16 cellular contexts compared by ENCODE assay signal in genomic region chr17:19264277-19264676, GRCh38. TPM values are rescaled to one million over a fixed set of nuclear protein-coding genes. Genes with fewer than 3 reads are reported as not detected.
DNase-seq lines count a peak whose midpoint lies in the region; ATAC-seq and TF ChIP-seq lines count a peak whose summit lies in the region.
"Had no signal": no experiment of that assay in that cellular context is flagged by ENCODE, and none has a peak within 500 bp of the region (broad histone marks: within the 10 kb centered on the region; RNA-seq: fewer than 3 reads in every experiment).

No MANE protein-coding gene starts in this region.

- POLR2A ChIA-PET in activated CD8-positive, alpha-beta T cell treated with anti-CD3 and anti-CD28 coated beads for 36 hours (lab: Charles Lee): interaction anchor here (0.6 kb wide), 1 partner anchor 10 kb away, joined by 3 read pairs; no protein-coding TSS in a partner anchor

- H3K27me3 Mint-ChIP-seq in activated CD8-positive, alpha-beta T cell treated with anti-CD3 and anti-CD28 coated beads for 36 hours: peaks cover 9% of the 10 kb centered on the region

- DNase-seq in adipocyte (ENCODE audit: low read depth) (peak; percentile 15), epithelial cell of prostate (ENCODE audit: low read depth, low spot score) (no peak), osteoblast (ENCODE audit: insufficient read length, low spot score, missing footprints) (peak; percentile 36), tibial nerve (ENCODE audit: low spot score in 2 of 2) (no peak), NCI-H1417 treated with DMSO at 0.1 percent for 48 hours (lab: John Stamatoyannopoulos, UW) (no peak), NCI-H748 (lab: John Stamatoyannopoulos, UW; ENCODE audit: unreplicated experiment) (no peak), COLO829 (ENCODE audit: low spot score) (no peak)
- no peak for DNase-seq in activated CD8-positive, alpha-beta T cell treated with anti-CD3 and anti-CD28 coated beads for 36 hours
- DNase-seq: activated naive CD4-positive, alpha-beta T cell; DND-41; NCI-H1105 treated with DMSO at 0.1 percent for 48 hours had no signal

- TF ChIP-seq CTCF in osteoblast (IDR thresholded peaks at IDR 0.05; ENCODE audit: extremely low read depth, low read depth, low read length) (no peak), tibial nerve (IDR thresholded peaks at IDR 0.05) (no peak)
- no peak for TF ChIP-seq CTCF in activated CD8-positive, alpha-beta T cell treated with anti-CD3 and anti-CD28 coated beads for 36 hours (IDR thresholded peaks at IDR 0.05)

- H3K36me3 Mint-ChIP-seq in activated CD8-positive, alpha-beta T cell treated with anti-CD3 and anti-CD28 coated beads for 36 hours (ENCODE audit: low read depth): no peaks in the 10 kb centered on the region
- H3K36me3 Mint-ChIP-seq: natural killer cell treated with Interleukin-12 subunit alpha and Interleukin-12 subunit beta and Interleukin-15 and Interleukin-18, amount 100 ng/mL, for 72 hours had no signal

- 49 to 52% methylated on average over 3 of the region's 3 CpGs for WGBS in tibial nerve, 2 donors

- peaks cover 62% of the 10 kb centered on the region for H4K20me1 ChIP-seq in osteoblast (ENCODE audit: insufficient read depth, low read length)

- H3K27me3 ChIP-seq in adipocyte (replicated peaks; ENCODE audit: control insufficient read depth, insufficient read depth, low read length): no peaks in the 10 kb centered on the region
- H3K27me3 ChIP-seq in osteoblast (ENCODE audit: insufficient read depth, low read length): no peaks in the 10 kb centered on the region
- H3K27me3 ChIP-seq in tibial nerve: no peaks in the 10 kb centered on the region

- H3K4me2 ChIP-seq in osteoblast (ENCODE audit: insufficient read depth, low read length): peak overlapping the region; percentile 53
- H3K4me2 ChIP-seq: BLaER1, KMS-11 had no signal

- peaks cover 72% of the 10 kb centered on the region for H3K79me2 ChIP-seq in osteoblast (ENCODE audit: insufficient read depth, low read length)

- H3K9ac ChIP-seq in adipocyte (ENCODE audit: low read length): peak overlapping the region; percentile 19
- H3K9ac ChIP-seq: BLaER1, KMS-11 had no signal

- TF ChIP-seq POLR2A in tibial nerve (IDR thresholded peaks at IDR 0.05): no peak

- no peak overlapping the region for H3K27ac Mint-ChIP-seq in activated CD8-positive, alpha-beta T cell treated with anti-CD3 and anti-CD28 coated beads for 36 hours
- H3K27ac Mint-ChIP-seq: stimulated activated naive CD8-positive, alpha-beta T cell treated with anti-CD3 and anti-CD28 coated beads, Interleukin-15, Interleukin-2, amounts not matched to agents 100 ng/mL and 50 ng/mL, for 24 hours had no signal

- H3K36me3 ChIP-seq in adipocyte (ENCODE audit: control insufficient read depth, insufficient read depth, low read length, severe bottlenecking) (no peaks in the 10 kb centered on the region), osteoblast (ENCODE audit: insufficient read depth, low read length) (no peaks in the 10 kb centered on the region), tibial nerve (no peaks in the 10 kb centered on the region)
- H3K36me3 ChIP-seq: BLaER1 had no signal

- intact Hi-C loops in activated CD8-positive, alpha-beta T cell treated with anti-CD3 and anti-CD28 coated beads for 36 hours (cut with micrococcal nuclease): no loop called here

- H3K9me3 ChIP-seq in adipocyte (ENCODE audit: control insufficient read depth, low read length): no peaks in the 10 kb centered on the region
- no peaks in the 10 kb centered on the region for H3K9me3 ChIP-seq in osteoblast (ENCODE audit: low read depth, low read length)
- H3K9me3 ChIP-seq in tibial nerve: no peaks in the 10 kb centered on the region
- H3K9me3 ChIP-seq: BLaER1 had no signal

- no peaks in the 10 kb centered on the region for H3K4me1 Mint-ChIP-seq in activated CD8-positive, alpha-beta T cell treated with anti-CD3 and anti-CD28 coated beads for 36 hours (ENCODE audit: low read depth)

- H3K4me1 ChIP-seq in adipocyte (ENCODE audit: control insufficient read depth, insufficient read depth, low read length) (peaks cover 52% of the 10 kb centered on the region), osteoblast (ENCODE audit: insufficient read depth, low read length) (peaks cover 40% of the 10 kb centered on the region), tibial nerve (peaks cover 3 to 96% (median 49%) of the 10 kb centered on the region in 4 donors)

- ATAC-seq in activated CD8-positive, alpha-beta T cell treated with anti-CD3 and anti-CD28 coated beads for 36 hours: no peak
- ATAC-seq: natural killer cell treated with Interleukin-12 subunit alpha and Interleukin-12 subunit beta and Interleukin-15 and Interleukin-18, amount 100 ng/mL, for 72 hours had no signal

- H3K9me3 Mint-ChIP-seq in activated CD8-positive, alpha-beta T cell treated with anti-CD3 and anti-CD28 coated beads for 36 hours: no peaks in the 10 kb centered on the region
- H3K9me3 Mint-ChIP-seq: natural killer cell treated with Interleukin-12 subunit alpha and Interleukin-12 subunit beta and Interleukin-15 and Interleukin-18, amount 100 ng/mL, for 72 hours; stimulated activated naive CD8-positive, alpha-beta T cell treated with anti-CD3 and anti-CD28 coated beads, Interleukin-15, Interleukin-2, amounts not matched to agents 100 ng/mL and 50 ng/mL, for 24 hours had no signal

- H3K27ac ChIP-seq in epithelial cell of prostate: peak overlapping the region; percentile 72
- peak overlapping the region; percentile 94 for H3K27ac ChIP-seq in osteoblast (ENCODE audit: low read depth, low read length)
- H3K27ac ChIP-seq in tibial nerve: peak overlapping the region in 3 of 4 donors; percentile 27 to 76 (median 73)
- H3K27ac ChIP-seq: BLaER1, KMS-11, SK-N-MC had no signal

- no peak overlapping the region for H3K4me3 ChIP-seq in adipocyte (ENCODE audit: low read length)
- H3K4me3 ChIP-seq in osteoblast (ENCODE audit: insufficient read depth, low read length): no peak overlapping the region
- no peak overlapping the region for H3K4me3 ChIP-seq in tibial nerve
- H3K4me3 ChIP-seq: BLaER1, SK-N-MC had no signal

- no peak overlapping the region for H3K4me3 Mint-ChIP-seq in activated CD8-positive, alpha-beta T cell treated with anti-CD3 and anti-CD28 coated beads for 36 hours
- H3K4me3 Mint-ChIP-seq: natural killer cell treated with Interleukin-12 subunit alpha and Interleukin-12 subunit beta and Interleukin-15 and Interleukin-18, amount 100 ng/mL, for 72 hours; stimulated activated naive CD8-positive, alpha-beta T cell treated with anti-CD3 and anti-CD28 coated beads, Interleukin-15, Interleukin-2, amounts not matched to agents 100 ng/mL and 50 ng/mL, for 24 hours had no signal

- CTCF ChIA-PET in activated CD8-positive, alpha-beta T cell treated with anti-CD3 and anti-CD28 coated beads for 36 hours (lab: Charles Lee): no interaction called here

- no peak for TF ChIP-seq EP300 in tibial nerve (IDR thresholded peaks at IDR 0.05)

- no peak overlapping the region for H2AFZ ChIP-seq in osteoblast (ENCODE audit: low read length)

RNA-seq across cellular contexts. Expression of gene EPN2, which starts 27.1 kb away (rescaled TPM):
- total RNA-seq in osteoblast (13.6 and 18.1 TPM in 2 replicates), tibial nerve (100 to 1,000 TPM in 3 of 4 donors, 10 to 100 TPM in 1; 92.7 to 141 (median 119) TPM)
- 1 to 10 TPM; 3.2 to 4.6 TPM for total RNA-seq in activated CD8-positive, alpha-beta T cell treated with anti-CD3 and anti-CD28 coated beads for 36 hours

Comparison
In these comparisons a context has a peak if more than half of its experiments do, and no peak if none do; other contexts are left out.
1. DNase-seq: peak in adipocyte (single experiment) and osteoblast (single experiment); none in epithelial cell of prostate (single experiment), tibial nerve (0 of 2), NCI-H1417 treated with DMSO at 0.1 percent for 48 hours (single experiment), activated CD8-positive, alpha-beta T cell treated with anti-CD3 and anti-CD28 coated beads for 36 hours (single experiment), NCI-H748 (single experiment) and COLO829 (single experiment).
2. Peak in every context shown above with its lines, with median percentiles within 50 percentile points of each other: H3K27ac ChIP-seq.